9 cellular contexts compared by ENCODE assay signal in genomic region chr5:40486437-40487270, GRCh38.
DNase-seq lines count a peak whose midpoint lies in the region; ATAC-seq and TF ChIP-seq lines count a peak whose summit lies in the region.
"Had no signal": no experiment of that assay in that cellular context is flagged by ENCODE, and none has a peak within 500 bp of the region (broad histone marks: within the 10 kb centered on the region; RNA-seq: fewer than 3 reads in every experiment).

No MANE protein-coding gene starts in this region.

- no peak overlapping the region for H3K18ac ChIP-seq in mesenchymal stem cell (ENCODE audit: low read depth in 1 of 2, low read length in 2 of 2)

- 91% methylated on average over 4 of the region's 4 CpGs for WGBS in mesenchymal stem cell

- peaks cover 55% of the 10 kb centered on the region for H3K4me1 Mint-ChIP-seq in activated CD4-positive, alpha-beta T cell treated with anti-CD3 and anti-CD28 coated beads, Interleukin-2, amount 10 ng/mL, durations not matched to agents 24 days and 14 days
- H3K4me1 Mint-ChIP-seq in stimulated activated naive B cell treated with anti-CD40 and anti-IgM and Interleukin-4, amounts not matched to agents 10 μg/mL and 1 μg/mL and 100 μg/mL, for 72 hours: peaks cover 43 to 83% of the 10 kb centered on the region in 2 donors

- H3K27me3 ChIP-seq in HL-60 (ENCODE audit: insufficient read depth, poor library complexity, severe bottlenecking) (no peaks in the 10 kb centered on the region), mesenchymal stem cell (ENCODE audit: control insufficient read depth in 1 of 2, insufficient read depth in 1 of 2, low read length in 2 of 2) (no peaks in the 10 kb centered on the region)
- H3K27me3 ChIP-seq: cardiac muscle cell had no signal

- H3K9me3 Mint-ChIP-seq in activated CD4-positive, alpha-beta T cell treated with anti-CD3 and anti-CD28 coated beads, Interleukin-2, amount 10 ng/mL, durations not matched to agents 24 days and 14 days: peaks cover 4% of the 10 kb centered on the region
- H3K9me3 Mint-ChIP-seq in stimulated activated naive B cell treated with anti-CD40 and anti-IgM and Interleukin-4, amounts not matched to agents 10 μg/mL and 1 μg/mL and 100 μg/mL, for 72 hours: no peaks in the 10 kb centered on the region

- H4K8ac ChIP-seq in mesenchymal stem cell (ENCODE audit: low read length): no peak overlapping the region

- peaks cover 2% of the 10 kb centered on the region for H3K36me3 Mint-ChIP-seq in activated CD4-positive, alpha-beta T cell treated with anti-CD3 and anti-CD28 coated beads, Interleukin-2, amount 10 ng/mL, durations not matched to agents 24 days and 14 days (ENCODE audit: low read depth)
- no peaks in the 10 kb centered on the region for H3K36me3 Mint-ChIP-seq in stimulated activated naive B cell treated with anti-CD40 and anti-IgM and Interleukin-4, amounts not matched to agents 10 μg/mL and 1 μg/mL and 100 μg/mL, for 72 hours

- no peaks in the 10 kb centered on the region for H3K79me1 ChIP-seq in mesenchymal stem cell (replicated peaks; ENCODE audit: low read length, poor library complexity, severe bottlenecking)

- no peaks in the 10 kb centered on the region for H3K9me3 ChIP-seq in mesenchymal stem cell (ENCODE audit: control insufficient read depth, low read length)

- H2AFZ ChIP-seq in mesenchymal stem cell (ENCODE audit: low read depth, low read length): no peak overlapping the region

- H3K36me3 ChIP-seq in mesenchymal stem cell (ENCODE audit: control insufficient read depth in 1 of 2, insufficient read depth in 2 of 2, low read depth in 1 of 2, low read length in 2 of 2): no peaks in the 10 kb centered on the region
- H3K36me3 ChIP-seq: cardiac muscle cell had no signal

- H3K4me2 ChIP-seq in mesenchymal stem cell (ENCODE audit: low read length, poor library complexity, severe bottlenecking): no peak overlapping the region

- no peak overlapping the region for H2BK12ac ChIP-seq in mesenchymal stem cell (ENCODE audit: low read length in 2 of 2)

- peak; percentile 39 for ATAC-seq in GM21381 (IDR thresholded peaks at IDR 0.05; ENCODE audit: unreplicated experiment)
- peak; percentile 73 to 74 for ATAC-seq in stimulated activated naive B cell treated with anti-CD40 and anti-IgM and Interleukin-4, amounts not matched to agents 10 μg/mL and 1 μg/mL and 100 μg/mL, for 72 hours (replicated peaks)

- no peak overlapping the region for H4K91ac ChIP-seq in mesenchymal stem cell (ENCODE audit: low read length)

- H3K27ac ChIP-seq in HL-60 (replicated peaks) (peak overlapping the region; percentile 75), mesenchymal stem cell (ENCODE audit: low read length, poor library complexity, severe bottlenecking) (no peak overlapping the region)
- H3K27ac ChIP-seq: cardiac muscle cell had no signal

- H2BK5ac ChIP-seq in mesenchymal stem cell (ENCODE audit: low read depth, low read length, poor library complexity, severe bottlenecking): no peak overlapping the region

- peak; percentile 40 to 60 for DNase-seq in AML-193 (lab: John Stamatoyannopoulos, UW)
- peak; percentile 86 to 89 for DNase-seq in HL-60 (ENCODE audit: low read depth in 1 of 2, low spot score in 1 of 2)
- peak; percentile 89 for DNase-seq in activated CD4-positive, alpha-beta T cell treated with anti-CD3 and anti-CD28 coated beads, Interleukin-2, amount 10 ng/mL, durations not matched to agents 24 days and 14 days
- DNase-seq in globus pallidus (ENCODE audit: low spot score): peak; percentile 54
- DNase-seq in stimulated activated naive B cell treated with anti-CD40 and anti-IgM and Interleukin-4, amounts not matched to agents 10 μg/mL and 1 μg/mL and 100 μg/mL, for 72 hours: peak; percentile 71
- no peak for DNase-seq in mesenchymal stem cell
- no peak for DNase-seq in NCI-H2029 (lab: John Stamatoyannopoulos, UW)

- H3K4ac ChIP-seq in mesenchymal stem cell (ENCODE audit: low read depth in 1 of 2, low read length in 2 of 2): no peak overlapping the region

- intact Hi-C loops in activated CD4-positive, alpha-beta T cell treated with anti-CD3 and anti-CD28 coated beads, Interleukin-2, amount 10 ng/mL, durations not matched to agents 24 days and 14 days (cut with micrococcal nuclease): loop anchor here (1.0 to 2.0 kb wide), 10 partner anchors 45 to 538 kb away; partner anchors contain the start of gene PTGER4

- H2BK15ac ChIP-seq in mesenchymal stem cell (ENCODE audit: low read depth, poor library complexity, severe bottlenecking): no peak overlapping the region

- H3K4me1 ChIP-seq in mesenchymal stem cell (ENCODE audit: control insufficient read depth, insufficient read depth, low read depth, low read length): no peaks in the 10 kb centered on the region

- peak overlapping the region; percentile 45 for H3K4me3 Mint-ChIP-seq in activated CD4-positive, alpha-beta T cell treated with anti-CD3 and anti-CD28 coated beads, Interleukin-2, amount 10 ng/mL, durations not matched to agents 24 days and 14 days
- H3K4me3 Mint-ChIP-seq in stimulated activated naive B cell treated with anti-CD40 and anti-IgM and Interleukin-4, amounts not matched to agents 10 μg/mL and 1 μg/mL and 100 μg/mL, for 72 hours: peak overlapping the region; percentile 42 to 43

- H2BK120ac ChIP-seq in mesenchymal stem cell (ENCODE audit: low read depth, low read length): no peak overlapping the region

- H3K14ac ChIP-seq in mesenchymal stem cell (ENCODE audit: low read length in 2 of 2): no peak overlapping the region

- H3K23ac ChIP-seq in mesenchymal stem cell (ENCODE audit: low read length in 2 of 2): no peak overlapping the region

- no peak overlapping the region for H3K4me3 ChIP-seq in HL-60 (replicated peaks; ENCODE audit: insufficient read depth, low read length)
- no peak overlapping the region for H3K4me3 ChIP-seq in mesenchymal stem cell (ENCODE audit: insufficient read depth in 1 of 2, low read depth in 1 of 2, low read length in 2 of 2)
- H3K4me3 ChIP-seq: cardiac muscle cell had no signal

- peak overlapping the region; percentile 89 for H3K27ac Mint-ChIP-seq in activated CD4-positive, alpha-beta T cell treated with anti-CD3 and anti-CD28 coated beads, Interleukin-2, amount 10 ng/mL, durations not matched to agents 24 days and 14 days
- H3K27ac Mint-ChIP-seq in stimulated activated naive B cell treated with anti-CD40 and anti-IgM and Interleukin-4, amounts not matched to agents 10 μg/mL and 1 μg/mL and 100 μg/mL, for 72 hours: peak overlapping the region; percentile 94

- TF ChIP-seq CTCF in HL-60 (IDR thresholded peaks at IDR 0.05; ENCODE audit: insufficient read depth, low read length): no peak

- H3K9ac ChIP-seq in mesenchymal stem cell (ENCODE audit: low read length): no peak overlapping the region

- no peaks in the 10 kb centered on the region for H3K27me3 Mint-ChIP-seq in activated CD4-positive, alpha-beta T cell treated with anti-CD3 and anti-CD28 coated beads, Interleukin-2, amount 10 ng/mL, durations not matched to agents 24 days and 14 days
- H3K27me3 Mint-ChIP-seq in stimulated activated naive B cell treated with anti-CD40 and anti-IgM and Interleukin-4, amounts not matched to agents 10 μg/mL and 1 μg/mL and 100 μg/mL, for 72 hours: no peaks in the 10 kb centered on the region

- H2AK5ac ChIP-seq in mesenchymal stem cell (ENCODE audit: low read length, severe bottlenecking): no peak overlapping the region

Comparison
In these comparisons a context has a peak if more than half of its experiments do, and no peak if none do; other contexts are left out.
1. DNase-seq: peak in AML-193 (2 of 2), HL-60 (2 of 2), activated CD4-positive, alpha-beta T cell treated with anti-CD3 and anti-CD28 coated beads, Interleukin-2, amount 10 ng/mL, durations not matched to agents 24 days and 14 days (single experiment), globus pallidus (single experiment) and stimulated activated naive B cell treated with anti-CD40 and anti-IgM and Interleukin-4, amounts not matched to agents 10 μg/mL and 1 μg/mL and 100 μg/mL, for 72 hours (single experiment); none in mesenchymal stem cell (single experiment) and NCI-H2029 (single experiment).